10 cellular contexts compared by ENCODE assay signal in genomic region chr15:26974120-26974780, GRCh38. TPM values are rescaled to one million over a fixed set of nuclear protein-coding genes. Genes with fewer than 3 reads are reported as not detected.
A peak's percentile ranks its signal among the peaks of the same experiment; 100 is the strongest.
DNase-seq lines count a peak whose midpoint lies in the region; FAIRE-seq and TF ChIP-seq lines count a peak whose summit lies in the region.
"Had no signal": no experiment of that assay in that cellular context is flagged by ENCODE, and none has a peak within 500 bp of the region (broad histone marks: within the 10 kb centered on the region; RNA-seq: fewer than 3 reads in every experiment).

No MANE protein-coding gene starts in this region.

- no peak for FAIRE-seq in D721Med (lab: Jason Lieb, UNC)

- TF ChIP-seq CTCF in D721Med (IDR thresholded peaks at IDR 0.05; ENCODE audit: insufficient read depth, missing control alignments): peak; percentile 58
- TF ChIP-seq CTCF in LNCAP (IDR thresholded peaks at IDR 0.05): peak; percentile 70
- no peak for TF ChIP-seq CTCF in liver (IDR thresholded peaks at IDR 0.05; ENCODE audit: low read depth, low read length, missing input control)
- TF ChIP-seq CTCF in uterus (IDR thresholded peaks at IDR 0.05): peak in 1 of 4 experiments; percentile 4

- 24% methylated on average over 9 of the region's 9 CpGs for whole genome bisulfite sequencing in liver

- peak; percentile 18 to 34 for TF ChIP-seq RAD21 in liver (IDR thresholded peaks at IDR 0.05)

- H3K9me3 ChIP-seq in liver (ENCODE audit: control insufficient read depth in 4 of 4, low read length in 3 of 4): no peaks in the 10 kb centered on the region
- H3K9me3 ChIP-seq in uterus: no peaks in the 10 kb centered on the region
- H3K9me3 ChIP-seq in CD8-positive, alpha-beta memory T cell (ENCODE audit: low read length): no peaks in the 10 kb centered on the region
- H3K9me3 ChIP-seq: ascending aorta had no signal

- POLR2A ChIA-PET in CD8-positive, alpha-beta memory T cell (lab: Charles Lee): no interaction called here

- H3K4me3 Mint-ChIP-seq in CD8-positive, alpha-beta memory T cell: peak overlapping the region in 1 of 7 donors; percentile 36

- H3K36me3 ChIP-seq in liver (ENCODE audit: control insufficient read depth in 4 of 4, insufficient read depth in 3 of 4, low read depth in 1 of 4, low read length in 3 of 4): no peaks in the 10 kb centered on the region
- H3K36me3 ChIP-seq in uterus: no peaks in the 10 kb centered on the region
- no peaks in the 10 kb centered on the region for H3K36me3 ChIP-seq in CD8-positive, alpha-beta memory T cell (ENCODE audit: insufficient read depth, low read length)
- H3K36me3 ChIP-seq: ascending aorta had no signal

- H3K9ac ChIP-seq in liver (ENCODE audit: low read depth in 1 of 2, low read length in 2 of 2): no peak overlapping the region

- no peak overlapping the region for H3K27ac Mint-ChIP-seq in CD8-positive, alpha-beta memory T cell

- TF ChIP-seq POLR2A in uterus (IDR thresholded peaks at IDR 0.05): no peak

- H3K36me3 Mint-ChIP-seq in CD8-positive, alpha-beta memory T cell: no peaks in the 10 kb centered on the region

- no peak for DNase-seq in D721Med (ENCODE audit: insufficient read length, low spot score)
- DNase-seq in SKM-1 treated with dmso at 0.1 percent for 144 hours (lab: John Stamatoyannopoulos, UW; ENCODE audit: unreplicated experiment): peak; percentile 38
- DNase-seq in uterus: no peak
- no peak for DNase-seq in T-helper 9 cell
- DNase-seq in globus pallidus (ENCODE audit: low spot score): no peak
- DNase-seq in CD8-positive, alpha-beta memory T cell: no peak

- no peaks in the 10 kb centered on the region for H3K4me1 Mint-ChIP-seq in CD8-positive, alpha-beta memory T cell

- H3K27me3 Mint-ChIP-seq in CD8-positive, alpha-beta memory T cell: peaks cover 5 to 9% of the 10 kb centered on the region in 2 donors

- H3K27ac ChIP-seq in liver (ENCODE audit: low read depth in 1 of 2, low read length in 2 of 2) (no peak overlapping the region), uterus (no peak overlapping the region)
- no peak overlapping the region for H3K27ac ChIP-seq in CD8-positive, alpha-beta memory T cell (ENCODE audit: low read depth, low read length)
- H3K27ac ChIP-seq: ascending aorta had no signal

- H3K4me1 ChIP-seq in liver (ENCODE audit: control insufficient read depth in 4 of 4, insufficient read depth in 4 of 4, low read length in 3 of 4) (peaks cover 0 to 7% (median 3%) of the 10 kb centered on the region in 4 donors), uterus (no peaks in the 10 kb centered on the region)
- no peaks in the 10 kb centered on the region for H3K4me1 ChIP-seq in CD8-positive, alpha-beta memory T cell (ENCODE audit: insufficient read depth, low read length)
- H3K4me1 ChIP-seq: ascending aorta had no signal

- intact Hi-C loops in uterus (cut with DNase I; ENCODE audit: low total_unique reads): no loop called here

- H3K27me3 ChIP-seq in liver (ENCODE audit: control insufficient read depth in 4 of 4, insufficient read depth in 4 of 4, low read length in 3 of 4) (peaks cover 0 to 13% (median 3%) of the 10 kb centered on the region in 4 donors), uterus (no peaks in the 10 kb centered on the region)
- H3K27me3 ChIP-seq in CD8-positive, alpha-beta memory T cell (ENCODE audit: insufficient read depth, low read length, poor library complexity, severe bottlenecking): no peaks in the 10 kb centered on the region
- H3K27me3 ChIP-seq: ascending aorta had no signal

- no peak overlapping the region for H3K4me3 ChIP-seq in liver (ENCODE audit: low read depth in 1 of 3, low read length in 3 of 3)
- no peak overlapping the region for H3K4me3 ChIP-seq in uterus
- no peak overlapping the region for H3K4me3 ChIP-seq in CD8-positive, alpha-beta memory T cell (ENCODE audit: low read length)
- H3K4me3 ChIP-seq: ascending aorta had no signal

- CTCF ChIA-PET in CD8-positive, alpha-beta memory T cell (lab: Charles Lee): no interaction called here

- peaks cover 3 to 11% (median 7%) of the 10 kb centered on the region in 5 donors for H3K9me3 Mint-ChIP-seq in CD8-positive, alpha-beta memory T cell

TF ChIP-seq in liver, 16 proteins besides CTCF, POLR2A, EP300 and RAD21:
- TF ChIP-seq GABPA (IDR thresholded peaks at IDR 0.05 in 1 of 2, conservative IDR thresholded peaks at IDR 0.05 in 1 of 2): no peak
- no peak for TF ChIP-seq ATF3 (IDR thresholded peaks at IDR 0.05)
- no peak for TF ChIP-seq REST (IDR thresholded peaks at IDR 0.05)
- TF ChIP-seq YY1 (IDR thresholded peaks at IDR 0.05): no peak
- TF ChIP-seq ZBTB33 (IDR thresholded peaks at IDR 0.05): no peak
- TF ChIP-seq RXRA (IDR thresholded peaks at IDR 0.05): no peak
- no peak for TF ChIP-seq HNF4A (conservative IDR thresholded peaks at IDR 0.05)
- TF ChIP-seq EGR1 (IDR thresholded peaks at IDR 0.05; ENCODE audit: low read depth in 2 of 2): no peak
- TF ChIP-seq SP1 (IDR thresholded peaks at IDR 0.05): no peak
- no peak for TF ChIP-seq TAF1 (conservative IDR thresholded peaks at IDR 0.05)
- TF ChIP-seq FOXA1 (IDR thresholded peaks at IDR 0.05): no peak
- no peak for TF ChIP-seq FOXA2 (IDR thresholded peaks at IDR 0.05)
- TF ChIP-seq HNF4G (IDR thresholded peaks at IDR 0.05): no peak
- no peak for TF ChIP-seq JUND (IDR thresholded peaks at IDR 0.05)
- TF ChIP-seq MAX (IDR thresholded peaks at IDR 0.05): no peak
- no peak for TF ChIP-seq NR2F2 (IDR thresholded peaks at IDR 0.05)
TF ChIP-seq in liver: peak in this region for 0.

RNA-seq across cellular contexts. Expression of gene GABRG3, which starts 3.3 kb away (rescaled TPM):
- total RNA-seq in liver (under 1 TPM in 1 of 2 donors, not detected in 1; 0.19 TPM), uterus (1 to 10 TPM in 1 of 4 donors, not detected in 3; 3.0 TPM)
- polyA plus RNA-seq in liver: under 1 TPM in 1 of 2 donors, not detected in 1; 0.02 TPM
- not detected for total RNA-seq in CD8-positive, alpha-beta memory T cell
- not detected for polyA plus RNA-seq in CD8-positive, alpha-beta memory T cell
- total RNA-seq: ascending aorta, lung microvascular endothelial cell had no signal
